9 cellular contexts compared by ENCODE assay signal in genomic region chr11:62882811-62883496, GRCh38. TPM values are rescaled to one million over a fixed set of nuclear protein-coding genes. Genes with fewer than 3 reads are reported as not detected.
DNase-seq lines count a peak whose midpoint lies in the region; ATAC-seq and TF ChIP-seq lines count a peak whose summit lies in the region.
"Had no signal": no experiment of that assay in that cellular context is flagged by ENCODE, and none has a peak within 500 bp of the region (broad histone marks: within the 10 kb centered on the region; RNA-seq: fewer than 3 reads in every experiment).

No MANE protein-coding gene starts in this region.

- peak overlapping the region; percentile 100 for H3K14ac ChIP-seq in IMR-90 (replicated peaks; ENCODE audit: low read depth, low read length)

- H3K18ac ChIP-seq in IMR-90 (ENCODE audit: low read depth, low read length): peak overlapping the region; percentile 45

- H3K4me3 Mint-ChIP-seq in central memory CD8-positive, alpha-beta T cell: peak overlapping the region; percentile 100

- CTCF ChIA-PET in A673 (lab: Charles Lee) (interaction anchor here (0.5 to 1.2 kb wide), 2 partner anchors 23 to 42 kb away, joined by 3 to 11 read pairs; no protein-coding TSS in a partner anchor), IMR-90 (lab: Yijun Ruan, JAX) (no interaction called here)

- peak overlapping the region; percentile 100; the same call in 1 of the 2 replicates for H3K56ac ChIP-seq in IMR-90 (ENCODE audit: extremely low read depth, insufficient read depth, low read length)

- peak overlapping the region; percentile 96 for H2BK5ac ChIP-seq in IMR-90 (ENCODE audit: low read depth, low read length, poor library complexity, severe bottlenecking)

- H3K27ac ChIP-seq in A673 (ENCODE audit: low read depth, low read length, poor library complexity, severe bottlenecking) (peak overlapping the region; percentile 98), IMR-90 (ENCODE audit: insufficient read depth, low read length) (peak overlapping the region; percentile 98), muscle layer of colon (ENCODE audit: low read depth, low read length) (no peak overlapping the region)

- H3K27me3 Mint-ChIP-seq in central memory CD8-positive, alpha-beta T cell: no peaks in the 10 kb centered on the region

- H2BK20ac ChIP-seq in IMR-90 (ENCODE audit: low read depth, low read length): no peak overlapping the region

- H2BK120ac ChIP-seq in IMR-90 (ENCODE audit: low read depth, low read length): peak overlapping the region; percentile 41

- H3K9ac ChIP-seq in IMR-90 (ENCODE audit: low read depth, low read length) (peak overlapping the region; percentile 100), muscle layer of colon (ENCODE audit: low read length) (peak overlapping the region; percentile 92)

- peaks cover 55% of the 10 kb centered on the region for H3K4me1 Mint-ChIP-seq in central memory CD8-positive, alpha-beta T cell

- peak overlapping the region; percentile 76 for H4K5ac ChIP-seq in IMR-90 (ENCODE audit: low read depth, low read length)

- H4K20me1 ChIP-seq in IMR-90 (ENCODE audit: insufficient read depth, low read length): peaks cover 61% of the 10 kb centered on the region

- ATAC-seq in IMR-90 (ENCODE audit: low read depth) (no peak), HG02885 (IDR thresholded peaks at IDR 0.05; ENCODE audit: poor library complexity, unreplicated experiment) (no peak)
- no peak for ATAC-seq in central memory CD8-positive, alpha-beta T cell (replicated peaks; ENCODE audit: extremely low read depth, poor library complexity, severe bottlenecking)

- H3K9me1 ChIP-seq in IMR-90 (ENCODE audit: insufficient read depth, low read length): peaks cover 10% of the 10 kb centered on the region; the same call in 1 of the 2 replicates

- H3K36me3 Mint-ChIP-seq in central memory CD8-positive, alpha-beta T cell (ENCODE audit: insufficient read depth): peaks cover 70% of the 10 kb centered on the region

- H3K4me2 ChIP-seq in IMR-90 (ENCODE audit: low read depth, low read length): peak overlapping the region; percentile 98

- in situ Hi-C loops in IMR-90 (cut with MboI; ENCODE audit: low sequenced_read_pairs) (loop anchor here (25.0 kb wide), 1 partner anchor 779 kb away; the partner anchor contains the start of gene ATL3), ACHN (cut with HindIII; ENCODE audit: low pct_ligation_motif_present, low pct_unique_long_range_greater_than_20kb, low sequenced_read_pairs) (no loop called here)

- H2AK9ac ChIP-seq in IMR-90 (replicated peaks; ENCODE audit: low read depth, low read length, poor library complexity): peak overlapping the region; percentile 56

- no peaks in the 10 kb centered on the region for H3K9me3 ChIP-seq in A673 (ENCODE audit: low read depth, low read length, poor library complexity, severe bottlenecking)
- no peaks in the 10 kb centered on the region for H3K9me3 ChIP-seq in IMR-90 (ENCODE audit: control insufficient read depth, insufficient read depth, low read length)
- H3K9me3 ChIP-seq in muscle layer of colon (ENCODE audit: low read length): no peaks in the 10 kb centered on the region

- WGBS in IMR-90 (ENCODE audit: extremely low coverage in 2 of 2, insufficient read length in 1 of 2), 2 experiments: no CpG with 5 or more reads among the region's 5 CpGs

- H3K9me3 Mint-ChIP-seq in central memory CD8-positive, alpha-beta T cell: no peaks in the 10 kb centered on the region

- TF ChIP-seq POLR2A in IMR-90 (IDR thresholded peaks at IDR 0.05; ENCODE audit: low read depth, low read length): no peak

- BruUV-seq in A673 (replicated peaks; lab: Mats Ljungman, UMichigan): no TSS peak
- no TSS peak for BruUV-seq in IMR-90 (replicated peaks; lab: Mats Ljungman, UMichigan)

- peak overlapping the region; percentile 79 for H3K23ac ChIP-seq in IMR-90 (ENCODE audit: low read depth, low read length)

- peaks cover 59% of the 10 kb centered on the region for H3K4me1 ChIP-seq in A673 (ENCODE audit: insufficient read depth, low read length, poor library complexity, severe bottlenecking)
- peaks cover 29% of the 10 kb centered on the region for H3K4me1 ChIP-seq in IMR-90 (ENCODE audit: control insufficient read depth, insufficient read depth, low read length)
- peaks cover 38% of the 10 kb centered on the region for H3K4me1 ChIP-seq in muscle layer of colon (ENCODE audit: insufficient read depth, low read length)

- peak overlapping the region; percentile 100 for H4K91ac ChIP-seq in IMR-90 (ENCODE audit: insufficient read depth, low read depth, low read length)

- TF ChIP-seq RAD21 in IMR-90 (IDR thresholded peaks at IDR 0.05; ENCODE audit: low read length): no peak

- H3K27me3 ChIP-seq in A673 (replicated peaks; ENCODE audit: insufficient read depth, low read depth, low read length, poor library complexity) (no peaks in the 10 kb centered on the region), IMR-90 (ENCODE audit: control insufficient read depth, insufficient read depth, low read length) (no peaks in the 10 kb centered on the region), muscle layer of colon (ENCODE audit: control insufficient read depth in 1 of 2, insufficient read depth in 2 of 2, low read length in 2 of 2) (no peaks in the 10 kb centered on the region)

- H3K4me3 ChIP-seq in A673 (ENCODE audit: low read depth, low read length, poor library complexity, severe bottlenecking) (peak overlapping the region; percentile 72), IMR-90 (ENCODE audit: insufficient read depth, low read depth, low read length) (peak overlapping the region; percentile 92), muscle layer of colon (ENCODE audit: low read depth in 1 of 2, low read length in 2 of 2) (peak overlapping the region in 1 of 2 donors; percentile 80)

- H4K8ac ChIP-seq in IMR-90 (ENCODE audit: low read depth in 2 of 2, low read length in 2 of 2): peak overlapping the region; percentile 21 to 96; a peak in 2 of 4 replicates

- POLR2A ChIA-PET in A673 (lab: Charles Lee; ENCODE audit: low non-redundant PET): interaction anchor here (0.7 kb wide), 1 partner anchor 181 kb away, joined by 6 read pairs; no protein-coding TSS in a partner anchor
- POLR2A ChIA-PET in IMR-90 (lab: Charles Lee; ENCODE audit: unreplicated experiment): interaction anchor here (0.5 to 0.6 kb wide), 2 partner anchors 139 to 264 kb away, joined by 3 to 4 read pairs; no protein-coding TSS in a partner anchor

- dilution Hi-C loops in IMR-90 (cut with HindIII; ENCODE audit: low sequenced_read_pairs, unreplicated experiment): no loop called here

- DNase-seq in A673 (ENCODE audit: low spot score) (no peak), IMR-90 (no peak), Kasumi-1 (lab: John Stamatoyannopoulos, UW) (no peak), NCI-H774 (lab: John Stamatoyannopoulos, UW) (no peak), ACHN (no peak)
- no peak for DNase-seq in central memory CD8-positive, alpha-beta T cell (ENCODE audit: low spot score in 2 of 2)
- DNase-seq: NCI-H226 had no signal

- intact Hi-C loops in A673 (cut with micrococcal nuclease; ENCODE audit: unreplicated experiment): loop anchor here (5.0 kb wide), 1 partner anchor 96 kb away; the partner anchor contains the start of gene TMEM179B
- intact Hi-C loops in IMR-90 (cut with micrococcal nuclease): loop anchor here (5.0 kb wide), 1 partner anchor 96 kb away; the partner anchor contains the start of gene TMEM179B

- H3K36me3 ChIP-seq in A673 (ENCODE audit: insufficient read depth, low read length, poor library complexity, severe bottlenecking): peaks cover 64% of the 10 kb centered on the region
- H3K36me3 ChIP-seq in IMR-90 (ENCODE audit: control insufficient read depth, insufficient read depth, low read length): peaks cover 57% of the 10 kb centered on the region
- H3K36me3 ChIP-seq in muscle layer of colon (ENCODE audit: insufficient read depth, low read length): peaks cover 53% of the 10 kb centered on the region

- H3K4ac ChIP-seq in IMR-90 (ENCODE audit: low read depth, low read length): peak overlapping the region; percentile 100

- H3K79me1 ChIP-seq in IMR-90 (ENCODE audit: low read depth in 1 of 2, low read length in 2 of 2): peaks cover 27 to 78% of the 10 kb centered on the region in 2 experiments

- H2BK15ac ChIP-seq in IMR-90 (ENCODE audit: low read depth, low read length): 0 out of 3 replicates have a peak overlapping the region, but pooled peaks have one; percentile 5

- TF ChIP-seq CTCF in A673 (conservative IDR thresholded peaks at IDR 0.05; ENCODE audit: low read depth, low read length) (no peak), IMR-90 (conservative IDR thresholded peaks at IDR 0.05; ENCODE audit: low read depth, low read length) (no peak)

- no peak overlapping the region for H2AFZ ChIP-seq in IMR-90 (replicated peaks; ENCODE audit: low read length, poor library complexity)

- H3K27ac Mint-ChIP-seq in central memory CD8-positive, alpha-beta T cell (ENCODE audit: low read depth): peak overlapping the region; percentile 100

- H2AK5ac ChIP-seq in IMR-90 (ENCODE audit: low read depth, low read length): peak overlapping the region; percentile 90; the same call in 1 of the 2 replicates

TF ChIP-seq in IMR-90, 13 proteins besides CTCF, POLR2A, EP300 and RAD21 (continues in another document):
- TF ChIP-seq MAZ (IDR thresholded peaks at IDR 0.05; ENCODE audit: borderline replicate concordance, low read depth, low read length): no peak

RNA-seq across cellular contexts. Expression of gene SLC3A2, which starts 2.3 kb away (rescaled TPM):
- 480 and 511 TPM in 2 replicates for total RNA-seq in A673 (2021)
- 114 and 140 TPM in 2 replicates for total RNA-seq in IMR-90 (2012; rRNA removed)
- 239 TPM in 2 replicates for polyA plus RNA-seq in IMR-90 (2012; rRNA removed)
- 251 and 299 TPM in 2 replicates for polyA plus RNA-seq in IMR-90 (2012; cell fraction: cytosol; rRNA removed)
- polyA plus RNA-seq in IMR-90 (2012; cell fraction: nucleus; rRNA removed; ENCODE audit: low replicate concordance): 340 and 413 TPM in 2 replicates

RNA-seq across cellular contexts. Expression of gene CHRM1, which starts 38.2 kb away (rescaled TPM):
- total RNA-seq in A673 (2021) (0.17 and 0.41 TPM in 2 replicates), IMR-90 (2012; rRNA removed) (not detected in 2 replicates)
- polyA plus RNA-seq in IMR-90 (2012; rRNA removed): not detected in 2 replicates
- polyA plus RNA-seq in IMR-90 (2012; cell fraction: cytosol; rRNA removed): not detected in 2 replicates
- not detected in 2 replicates for polyA plus RNA-seq in IMR-90 (2012; cell fraction: nucleus; rRNA removed; ENCODE audit: low replicate concordance)

RNA-seq across cellular contexts. Expression of gene WDR74, which starts 43.6 kb away (rescaled TPM):
- total RNA-seq in A673 (2021) (147 and 155 TPM in 2 replicates), IMR-90 (2012; rRNA removed) (40.8 and 44.3 TPM in 2 replicates)
- 38.4 and 41.9 TPM in 2 replicates for polyA plus RNA-seq in IMR-90 (2012; rRNA removed)
- 31.9 and 59.9 TPM in 2 replicates for polyA plus RNA-seq in IMR-90 (2012; cell fraction: cytosol; rRNA removed)
- polyA plus RNA-seq in IMR-90 (2012; cell fraction: nucleus; rRNA removed; ENCODE audit: low replicate concordance): 66.2 and 131 TPM in 2 replicates

RNA-seq across cellular contexts. Expression of gene TEX54, which starts 50.3 kb away (rescaled TPM):
- 0.77 TPM in 1 of 2 replicates, not detected in the other for total RNA-seq in A673 (2021)
- total RNA-seq in IMR-90 (2012; rRNA removed): not detected in 2 replicates
- not detected in 2 replicates for polyA plus RNA-seq in IMR-90 (2012; rRNA removed)
- polyA plus RNA-seq in IMR-90 (2012; cell fraction: cytosol; rRNA removed): not detected in 2 replicates
- polyA plus RNA-seq in IMR-90 (2012; cell fraction: nucleus; rRNA removed; ENCODE audit: low replicate concordance): not detected in 2 replicates

RNA-seq across cellular contexts. Expression of gene STX5, which starts 51.1 kb away (rescaled TPM):
- 29.2 and 38.1 TPM in 2 replicates for total RNA-seq in A673 (2021)
- total RNA-seq in IMR-90 (2012; rRNA removed): 48.6 and 49.5 TPM in 2 replicates
- 43.1 and 43.5 TPM in 2 replicates for polyA plus RNA-seq in IMR-90 (2012; rRNA removed)
- 24.5 and 39.6 TPM in 2 replicates for polyA plus RNA-seq in IMR-90 (2012; cell fraction: cytosol; rRNA removed)
- 35.4 and 47.9 TPM in 2 replicates for polyA plus RNA-seq in IMR-90 (2012; cell fraction: nucleus; rRNA removed; ENCODE audit: low replicate concordance)
